Comparison of ENCODE assay signal across 3 cellular contexts in genomic region chr1:44322367-44322766, GRCh38.
"Had no signal": no experiment of that assay in that cellular context is flagged by ENCODE, and none has a peak within 500 bp of the region (broad histone marks: within the 10 kb centered on the region; RNA-seq: fewer than 3 reads in every experiment).

No MANE protein-coding gene starts in this region.

- ATAC-seq: GM12878 had no signal

- H3K4me3 ChIP-seq: GM12878 had no signal

- DNase-seq: GDM1, GF-D8 had no signal
